In genomic region chr17:31096106-31096436, GRCh38 we compare ENCODE assay signal across 8 cellular contexts. TPM values are rescaled to one million over a fixed set of nuclear protein-coding genes. Genes with fewer than 3 reads are reported as not detected.
DNase-seq lines count a peak whose midpoint lies in the region; ATAC-seq and TF ChIP-seq lines count a peak whose summit lies in the region.

No MANE protein-coding gene starts in this region.

- H3K27ac ChIP-seq in Panc1 (ENCODE audit: low read length), result peak overlapping the region; percentile 88
- peak overlapping the region; percentile 91 to 97 (median 94) for H3K27ac ChIP-seq in esophagus muscularis mucosa (replicated peaks in 1 of 4)
- peak overlapping the region; percentile 90 for H3K27ac ChIP-seq in psoas muscle

- intact Hi-C loops in Panc1 (cut with micrococcal nuclease; ENCODE audit: unreplicated experiment), result no loop called here
- intact Hi-C loops in esophagus muscularis mucosa (cut with DNase I), result loop anchor here (10.0 kb wide), 1 partner anchor 81 kb away; no protein-coding TSS in a partner anchor
- intact Hi-C loops in psoas muscle (cut with DNase I), result no loop called here

- in situ Hi-C loops in Panc1 (cut with HindIII; ENCODE audit: low pct_unique_long_range_greater_than_20kb, low sequenced_read_pairs), result no loop called here

- H3K27me3 ChIP-seq in Panc1 (ENCODE audit: control insufficient read depth, insufficient read depth, low read length), result no peaks in the 10 kb centered on the region
- no peaks in the 10 kb centered on the region for H3K27me3 ChIP-seq in esophagus muscularis mucosa
- H3K27me3 ChIP-seq in psoas muscle (ENCODE audit: insufficient read depth in 3 of 3, low read length in 2 of 3), result no peaks in the 10 kb centered on the region

- CTCF ChIA-PET in Panc1 (lab: Charles Lee), result no interaction called here

- no TSS peak for BruUV-seq in Panc1 (replicated peaks; lab: Mats Ljungman, UMichigan)

- WGBS in esophagus muscularis mucosa, result 12% methylated on average over 5 of the region's 5 CpGs
- 10 to 15% (median 12%) methylated on average over 5 of the region's 5 CpGs for WGBS in psoas muscle, 3 donors

- ATAC-seq in Panc1 (no peak), psoas muscle (no peak)

- no peak for TF ChIP-seq POLR2A in esophagus muscularis mucosa (IDR thresholded peaks at IDR 0.05; ENCODE audit: low read depth)

- DNase-seq in GM12865 (ENCODE audit: low read depth) (peak; percentile 36), Panc1 (ENCODE audit: low read depth, low spot score) (no peak), esophagus muscularis mucosa (ENCODE audit: extremely low spot score) (no peak), psoas muscle (no peak), islet precursor cell (no peak), NCI-H146 (lab: John Stamatoyannopoulos, UW) (no peak), NCI-H774 (lab: John Stamatoyannopoulos, UW) (no peak), NCI-H82 (lab: John Stamatoyannopoulos, UW) (no peak)

- H3K9me3 ChIP-seq in Panc1 (ENCODE audit: control insufficient read depth, insufficient read depth, low read depth, low read length) (no peaks in the 10 kb centered on the region), esophagus muscularis mucosa (no peaks in the 10 kb centered on the region), psoas muscle (no peaks in the 10 kb centered on the region)

- TF ChIP-seq CTCF in GM12865 (IDR thresholded peaks at IDR 0.05; ENCODE audit: insufficient read depth, low read depth, low read length, missing control alignments) (no peak), Panc1 (IDR thresholded peaks at IDR 0.05) (no peak), esophagus muscularis mucosa (IDR thresholded peaks at IDR 0.05) (no peak), psoas muscle (IDR thresholded peaks at IDR 0.05) (no peak)

- H3K36me3 ChIP-seq in Panc1 (ENCODE audit: control insufficient read depth, insufficient read depth, low read length), result no peaks in the 10 kb centered on the region
- H3K36me3 ChIP-seq in esophagus muscularis mucosa, result peaks cover 0 to 3% (median 0%) of the 10 kb centered on the region in 4 donors
- H3K36me3 ChIP-seq in psoas muscle (ENCODE audit: insufficient read depth in 1 of 2, low read depth in 1 of 2), result no peaks in the 10 kb centered on the region

- H3K4me1 ChIP-seq in Panc1 (ENCODE audit: control insufficient read depth, insufficient read depth, low read length), result peaks cover 22% of the 10 kb centered on the region
- H3K4me1 ChIP-seq in esophagus muscularis mucosa, result peaks cover 15 to 26% (median 22%) of the 10 kb centered on the region in 4 donors
- peaks cover 4% of the 10 kb centered on the region for H3K4me1 ChIP-seq in psoas muscle

- H3K4me3 ChIP-seq in GM12865 (ENCODE audit: low read depth, low read length), result peak overlapping the region; percentile 84
- H3K4me3 ChIP-seq in Panc1 (ENCODE audit: low read depth in 2 of 2, low read length in 2 of 2), result peak overlapping the region; percentile 64 to 83
- peak overlapping the region; percentile 74 to 94 (median 88) for H3K4me3 ChIP-seq in esophagus muscularis mucosa
- peak overlapping the region; percentile 91 for H3K4me3 ChIP-seq in psoas muscle

- no peak for TF ChIP-seq EP300 in esophagus muscularis mucosa (IDR thresholded peaks at IDR 0.05)

- POLR2A ChIA-PET in Panc1 (lab: Charles Lee), result interaction anchor here (0.6 kb wide), 1 partner anchor 21 kb away, joined by 3 read pairs; no protein-coding TSS in a partner anchor

RNA-seq across cellular contexts. Expression of gene NF1, which starts 1.3 kb away (rescaled TPM):
- total RNA-seq in Panc1 (2021; ENCODE audit: unreplicated experiment), result 82.5 TPM
- 21.1 TPM for polyA plus RNA-seq in Panc1 (2012; ENCODE audit: insufficient read length)
- 10 to 100 TPM; 40.9 to 64.8 (median 44.5) TPM for total RNA-seq in esophagus muscularis mucosa
- 10 to 100 TPM; 27.4 to 35.5 (median 27.9) TPM for total RNA-seq in psoas muscle
- polyA plus RNA-seq in psoas muscle, result 1 to 10 TPM; 3.5 to 8.1 (median 3.6) TPM
